ENCODE assay signal across 9 cellular contexts in the genomic region with DNA sequence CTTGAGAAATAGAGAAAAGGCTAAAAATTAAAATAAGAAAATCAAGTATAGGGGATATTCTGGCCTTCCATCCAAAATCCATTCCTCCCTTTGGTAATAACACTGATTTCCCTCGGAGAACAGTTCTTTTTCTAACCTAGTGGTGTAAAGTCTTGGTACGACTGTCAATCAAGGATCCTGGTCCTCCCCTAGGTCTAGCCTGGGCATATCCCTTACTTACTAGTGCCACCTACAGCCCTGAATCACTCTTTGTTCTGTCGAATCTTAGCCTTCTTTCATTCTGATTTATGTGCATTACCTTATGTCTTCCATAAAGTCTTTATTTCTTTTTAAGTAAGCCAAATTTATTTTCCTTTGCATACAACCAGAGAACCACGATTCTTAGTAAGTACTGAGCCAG.
DNase-seq lines count a peak whose midpoint lies in the region; ATAC-seq and TF ChIP-seq lines count a peak whose summit lies in the region.
"Had no signal": no experiment of that assay in that cellular context is flagged by ENCODE, and none has a peak within 500 bp of the region (broad histone marks: within the 10 kb centered on the region; RNA-seq: fewer than 3 reads in every experiment).

No MANE protein-coding gene starts in this region.

- BruUV-seq in Calu3 (replicated peaks; lab: Mats Ljungman, UMichigan), result no TSS peak
- no TSS peak for BruUV-seq in HCT116 (replicated peaks; lab: Mats Ljungman, UMichigan)

- H4K20me1 ChIP-seq in HCT116 (ENCODE audit: insufficient read depth), result no peaks in the 10 kb centered on the region

- RAD21 ChIA-PET in HCT116 (lab: Charles Lee; ENCODE audit: low non-redundant PET in 1 of 2, low total read pairs in 2 of 2, uncharacterized antibody in 2 of 2, unreplicated experiment in 2 of 2), result no interaction called here

- CTCF ChIA-PET in Calu3 (lab: Charles Lee), result no interaction called here
- CTCF ChIA-PET in HCT116 (lab: Charles Lee), result no interaction called here

- peak overlapping the region; percentile 78 for H2AFZ ChIP-seq in HCT116 (ENCODE audit: low read depth, low read length, poor library complexity, severe bottlenecking)

- H3K27me3 Mint-ChIP-seq in Calu3 (ENCODE audit: unreplicated experiment), result no peaks in the 10 kb centered on the region

- no peak overlapping the region for H3K4me3 ChIP-seq in HCT116 (replicated peaks in 1 of 2; ENCODE audit: low read depth in 1 of 2, low read length in 2 of 2)

- H3K27me3 ChIP-seq in HCT116 (ENCODE audit: insufficient read depth, low read length), result no peaks in the 10 kb centered on the region

- H3K36me3 ChIP-seq in HCT116 (ENCODE audit: control insufficient read depth in 1 of 2, insufficient read depth in 2 of 2, low read length in 2 of 2), result no peaks in the 10 kb centered on the region

- POLR2A ChIA-PET in HCT116 (lab: Charles Lee), result no interaction called here

- peak; percentile 100 for ATAC-seq in HCT116
- no peak for ATAC-seq in GM19395 (IDR thresholded peaks at IDR 0.05; ENCODE audit: unreplicated experiment)
- no peak for ATAC-seq in GM21723 (IDR thresholded peaks at IDR 0.05; ENCODE audit: unreplicated experiment)

- peak; percentile 54 for DNase-seq in Calu3
- peak; percentile 66 for DNase-seq in HCT116 (ENCODE audit: low read depth, low spot score)
- peak; percentile 78 for DNase-seq in RKO (ENCODE audit: low spot score)
- DNase-seq in iPS DF 4.7 (ENCODE audit: extremely low read depth, low spot score), result peak; percentile 56
- no peak for DNase-seq in superior temporal gyrus (ENCODE audit: extremely low spot score)
- DNase-seq in activated CD8-positive, alpha-beta memory T cell treated with anti-CD3 and anti-CD28 coated beads, Interleukin-2, amount 50 U/mL, for 48 hours, result no peak
- DNase-seq: IMR-90 had no signal

- no peaks in the 10 kb centered on the region for H3K79me2 ChIP-seq in HCT116 (ENCODE audit: insufficient read depth, low read length)

- peak; percentile 72 for TF ChIP-seq RAD21 in HCT116 (IDR thresholded peaks at IDR 0.05; ENCODE audit: low read depth)

- intact Hi-C loops in Calu3 (cut with micrococcal nuclease; ENCODE audit: unreplicated experiment), result loop anchor here (10.0 kb wide), 2 partner anchors 1282 to 1652 kb away; no protein-coding TSS in a partner anchor
- intact Hi-C loops in HCT116 (cut with micrococcal nuclease), result loop anchor here (10.0 kb wide), 1 partner anchor 1892 kb away; no protein-coding TSS in a partner anchor

- H3K9me3 ChIP-seq in HCT116 (ENCODE audit: control insufficient read depth in 1 of 2, insufficient read depth in 1 of 2, low read depth in 1 of 2, low read length in 2 of 2), result no peaks in the 10 kb centered on the region

- H3K4me1 ChIP-seq in HCT116 (ENCODE audit: control insufficient read depth in 1 of 2, insufficient read depth in 2 of 2, low read length in 2 of 2), result no peaks in the 10 kb centered on the region

- no peak overlapping the region for H3K4me2 ChIP-seq in HCT116 (ENCODE audit: low read length)

- no peak overlapping the region for H3K4me3 Mint-ChIP-seq in Calu3 (ENCODE audit: low read depth, unreplicated experiment)

- H3K36me3 Mint-ChIP-seq in Calu3 (ENCODE audit: insufficient read depth, unreplicated experiment), result no peaks in the 10 kb centered on the region

- TF ChIP-seq CTCF in Calu3 (IDR thresholded peaks at IDR 0.05; ENCODE audit: unreplicated experiment), result no peak
- TF ChIP-seq CTCF in HCT116 (IDR thresholded peaks at IDR 0.05 in 2 of 3, conservative IDR thresholded peaks at IDR 0.05 in 1 of 3; ENCODE audit: borderline replicate concordance in 1 of 3, insufficient read depth in 1 of 3, low read depth in 2 of 3, low read length in 2 of 3), result peak; percentile 44 to 61 (median 59); a peak in 5 of 6 replicates

- H3K9me3 Mint-ChIP-seq in Calu3 (ENCODE audit: low read depth, unreplicated experiment), result no peaks in the 10 kb centered on the region

- no peaks in the 10 kb centered on the region for H3K9me2 ChIP-seq in HCT116 (ENCODE audit: insufficient read depth)

- H3K27ac Mint-ChIP-seq in Calu3 (ENCODE audit: unreplicated experiment), result no peak overlapping the region

- no peak for TF ChIP-seq POLR2A in HCT116 (IDR thresholded peaks at IDR 0.05; ENCODE audit: borderline replicate concordance, extremely low read depth, insufficient read depth, insufficient read length)

- H3K9ac ChIP-seq in HCT116 (ENCODE audit: low read length), result no peak overlapping the region

- H3K4me1 Mint-ChIP-seq in Calu3 (ENCODE audit: low read depth, unreplicated experiment), result no peaks in the 10 kb centered on the region

- H3K27ac ChIP-seq in HCT116 (ENCODE audit: low read depth, low read length), result no peak overlapping the region

TF ChIP-seq in HCT116, 20 proteins besides CTCF, POLR2A, EP300 and RAD21:
- no peak for TF ChIP-seq SP1 (IDR thresholded peaks at IDR 0.05; ENCODE audit: low read depth)
- no peak for TF ChIP-seq SIN3A (IDR thresholded peaks at IDR 0.05; ENCODE audit: low read depth)
- TF ChIP-seq, protein P1, sequence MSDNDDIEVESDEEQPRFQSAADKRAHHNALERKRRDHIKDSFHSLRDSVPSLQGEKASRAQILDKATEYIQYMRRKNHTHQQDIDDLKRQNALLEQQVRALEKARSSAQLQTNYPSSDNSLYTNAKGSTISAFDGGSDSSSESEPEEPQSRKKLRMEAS (IDR thresholded peaks at IDR 0.05), result no peak
- no peak for TF ChIP-seq SRF (IDR thresholded peaks at IDR 0.05; ENCODE audit: low read depth)
- TF ChIP-seq JUND (IDR thresholded peaks at IDR 0.05), result no peak
- TF ChIP-seq ZNF274 (IDR thresholded peaks at IDR 0.05; ENCODE audit: low read depth, low read length), result no peak
- no peak for TF ChIP-seq EGR1 (IDR thresholded peaks at IDR 0.05; ENCODE audit: low read depth)
- TF ChIP-seq FOSL1 (IDR thresholded peaks at IDR 0.05; ENCODE audit: low read depth), result no peak
- no peak for TF ChIP-seq POLR2AphosphoS5 (IDR thresholded peaks at IDR 0.05; ENCODE audit: low read depth, low read length)
- TF ChIP-seq YY1 (IDR thresholded peaks at IDR 0.05; ENCODE audit: extremely low read depth, insufficient replicate concordance, low read depth, low read length), result no peak
- TF ChIP-seq, protein P2, sequence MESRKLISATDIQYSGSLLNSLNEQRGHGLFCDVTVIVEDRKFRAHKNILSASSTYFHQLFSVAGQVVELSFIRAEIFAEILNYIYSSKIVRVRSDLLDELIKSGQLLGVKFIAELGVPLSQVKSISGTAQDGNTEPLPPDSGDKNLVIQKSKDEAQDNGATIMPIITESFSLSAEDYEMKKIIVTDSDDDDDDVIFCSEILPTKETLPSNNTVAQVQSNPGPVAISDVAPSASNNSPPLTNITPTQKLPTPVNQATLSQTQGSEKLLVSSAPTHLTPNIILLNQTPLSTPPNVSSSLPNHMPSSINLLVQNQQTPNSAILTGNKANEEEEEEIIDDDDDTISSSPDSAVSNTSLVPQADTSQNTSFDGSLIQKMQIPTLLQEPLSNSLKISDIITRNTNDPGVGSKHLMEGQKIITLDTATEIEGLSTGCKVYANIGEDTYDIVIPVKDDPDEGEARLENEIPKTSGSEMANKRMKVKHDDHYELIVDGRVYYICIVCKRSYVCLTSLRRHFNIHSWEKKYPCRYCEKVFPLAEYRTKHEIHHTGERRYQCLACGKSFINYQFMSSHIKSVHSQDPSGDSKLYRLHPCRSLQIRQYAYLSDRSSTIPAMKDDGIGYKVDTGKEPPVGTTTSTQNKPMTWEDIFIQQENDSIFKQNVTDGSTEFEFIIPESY (IDR thresholded peaks at IDR 0.05; ENCODE audit: extremely low read depth, insufficient replicate concordance, low read length), result no peak
- TF ChIP-seq CBX3 (IDR thresholded peaks at IDR 0.05; ENCODE audit: low read depth), result no peak
- no peak for TF ChIP-seq ZFX (IDR thresholded peaks at IDR 0.05)

Comparison
In these comparisons a context has a peak if more than half of its experiments do, and no peak if none do; other contexts are left out.
1. DNase-seq: peak in Calu3 (single experiment), HCT116 (single experiment), RKO (single experiment) and iPS DF 4.7 (single experiment); none in superior temporal gyrus (single experiment) and activated CD8-positive, alpha-beta memory T cell treated with anti-CD3 and anti-CD28 coated beads, Interleukin-2, amount 50 U/mL, for 48 hours (single experiment).